In genomic region chr18:48804856-48805610, GRCh38 we compare ENCODE assay signal across 16 cellular contexts.
A peak's percentile ranks its signal among the peaks of the same experiment; 100 is the strongest.
DNase-seq lines count a peak whose midpoint lies in the region; TF ChIP-seq lines count a peak whose summit lies in the region.
"Had no signal": no experiment of that assay in that cellular context is flagged by ENCODE, and none has a peak within 500 bp of the region (broad histone marks: within the 10 kb centered on the region; RNA-seq: fewer than 3 reads in every experiment).

No MANE protein-coding gene starts in this region.

- H3K9ac ChIP-seq in mesenchymal stem cell (ENCODE audit: low read length) = no peak overlapping the region
- H3K9ac ChIP-seq: parathyroid adenoma had no signal

- peaks cover 4% of the 10 kb centered on the region for H3K36me3 Mint-ChIP-seq in T-helper 1 cell treated with Interleukin-12 subunit alpha and Interleukin-12 subunit beta and Interleukin-4 antibody, amounts not matched to agents 30 μg/mL and 1 μg/mL, for 36 hours (ENCODE audit: low read depth)
- no peaks in the 10 kb centered on the region for H3K36me3 Mint-ChIP-seq in activated T-helper 2 cell treated with anti-CD3 and anti-CD28 coated beads, Interferon-gamma antibody, Interleukin-2, Interleukin-4, amounts not matched to agents 10 μg/mL and 5 μg/mL and 100 μg/mL, durations not matched to agents 14 hours and 24 hours and 36 hours (ENCODE audit: low read depth)

- no peaks in the 10 kb centered on the region for H3K27me3 ChIP-seq in mesenchymal stem cell (ENCODE audit: control insufficient read depth in 1 of 2, insufficient read depth in 1 of 2, low read length in 2 of 2)
- no peaks in the 10 kb centered on the region for H3K27me3 ChIP-seq in suprapubic skin
- H3K27me3 ChIP-seq: dorsolateral prefrontal cortex, gastroesophageal sphincter had no signal

- no peak overlapping the region for H2BK120ac ChIP-seq in mesenchymal stem cell (ENCODE audit: low read depth, low read length)

- H3K27ac Mint-ChIP-seq in T-helper 1 cell treated with Interleukin-12 subunit alpha and Interleukin-12 subunit beta and Interleukin-4 antibody, amounts not matched to agents 30 μg/mL and 1 μg/mL, for 36 hours = peak overlapping the region; percentile 27
- H3K27ac Mint-ChIP-seq in activated T-helper 2 cell treated with anti-CD3 and anti-CD28 coated beads, Interferon-gamma antibody, Interleukin-2, Interleukin-4, amounts not matched to agents 10 μg/mL and 5 μg/mL and 100 μg/mL, durations not matched to agents 14 hours and 24 hours and 36 hours = peak overlapping the region; percentile 47

- H3K4me3 ChIP-seq in mesenchymal stem cell (ENCODE audit: insufficient read depth in 1 of 2, low read depth in 1 of 2, low read length in 2 of 2) = no peak overlapping the region
- H3K4me3 ChIP-seq in suprapubic skin = no peak overlapping the region
- H3K4me3 ChIP-seq: dorsolateral prefrontal cortex, gastroesophageal sphincter had no signal

- no peak overlapping the region for H3K4me2 ChIP-seq in mesenchymal stem cell (ENCODE audit: low read length, poor library complexity, severe bottlenecking)

- DNase-seq in T-helper 1 cell = no peak
- DNase-seq in activated T-helper 2 cell treated with anti-CD3 and anti-CD28 coated beads, Interferon-gamma antibody, Interleukin-2, Interleukin-4, amounts not matched to agents 10 μg/mL and 5 μg/mL and 100 μg/mL, durations not matched to agents 14 hours and 24 hours and 36 hours (ENCODE audit: low spot score) = no peak
- no peak for DNase-seq in mesenchymal stem cell
- DNase-seq in suprapubic skin (ENCODE audit: low spot score in 2 of 2) = peak; percentile 52 to 72
- no peak for DNase-seq in NCI-H774 (lab: John Stamatoyannopoulos, UW)
- no peak for DNase-seq in stimulated activated naive CD4-positive, alpha-beta T cell (lab: John Stamatoyannopoulos, UW)
- no peak for DNase-seq in SKM-1 treated with dmso at 0.1 percent for 144 hours (lab: John Stamatoyannopoulos, UW; ENCODE audit: unreplicated experiment)
- DNase-seq: GDM1; NCI-H1092 treated with DMSO at 0.1 percent for 48 hours; SHP77 treated with DMSO at 0.1 percent for 48 hours; stimulated activated CD4-positive, alpha-beta T cell treated with anti-CD3 and anti-CD28 coated beads, Interleukin-1b, Interleukin-23, amount 100 ng/mL, for 48 hours had no signal

- H3K23ac ChIP-seq in mesenchymal stem cell (ENCODE audit: low read length in 2 of 2) = no peak overlapping the region

- H3K9me3 Mint-ChIP-seq in T-helper 1 cell treated with Interleukin-12 subunit alpha and Interleukin-12 subunit beta and Interleukin-4 antibody, amounts not matched to agents 30 μg/mL and 1 μg/mL, for 36 hours = no peaks in the 10 kb centered on the region
- no peaks in the 10 kb centered on the region for H3K9me3 Mint-ChIP-seq in activated T-helper 2 cell treated with anti-CD3 and anti-CD28 coated beads, Interferon-gamma antibody, Interleukin-2, Interleukin-4, amounts not matched to agents 10 μg/mL and 5 μg/mL and 100 μg/mL, durations not matched to agents 14 hours and 24 hours and 36 hours

- H3K79me1 ChIP-seq in mesenchymal stem cell (replicated peaks; ENCODE audit: low read length, poor library complexity, severe bottlenecking) = peaks cover 13% of the 10 kb centered on the region

- 97% methylated on average over 10 of the region's 11 CpGs for WGBS in mesenchymal stem cell
- WGBS in suprapubic skin = 91% methylated on average over 10 of the region's 11 CpGs

- peaks cover 3% of the 10 kb centered on the region for H3K27me3 Mint-ChIP-seq in T-helper 1 cell treated with Interleukin-12 subunit alpha and Interleukin-12 subunit beta and Interleukin-4 antibody, amounts not matched to agents 30 μg/mL and 1 μg/mL, for 36 hours (ENCODE audit: low read depth)
- H3K27me3 Mint-ChIP-seq in activated T-helper 2 cell treated with anti-CD3 and anti-CD28 coated beads, Interferon-gamma antibody, Interleukin-2, Interleukin-4, amounts not matched to agents 10 μg/mL and 5 μg/mL and 100 μg/mL, durations not matched to agents 14 hours and 24 hours and 36 hours (ENCODE audit: low read depth) = peaks cover 3% of the 10 kb centered on the region

- H4K91ac ChIP-seq in mesenchymal stem cell (ENCODE audit: low read length) = no peak overlapping the region

- H2AFZ ChIP-seq in mesenchymal stem cell (ENCODE audit: low read depth, low read length) = no peak overlapping the region
- H2AFZ ChIP-seq: parathyroid adenoma had no signal

- no peak overlapping the region for H3K14ac ChIP-seq in mesenchymal stem cell (ENCODE audit: low read length in 2 of 2)

- H3K4me3 Mint-ChIP-seq in T-helper 1 cell treated with Interleukin-12 subunit alpha and Interleukin-12 subunit beta and Interleukin-4 antibody, amounts not matched to agents 30 μg/mL and 1 μg/mL, for 36 hours = no peak overlapping the region
- H3K4me3 Mint-ChIP-seq in activated T-helper 2 cell treated with anti-CD3 and anti-CD28 coated beads, Interferon-gamma antibody, Interleukin-2, Interleukin-4, amounts not matched to agents 10 μg/mL and 5 μg/mL and 100 μg/mL, durations not matched to agents 14 hours and 24 hours and 36 hours (ENCODE audit: low read depth) = no peak overlapping the region

- peaks cover 49% of the 10 kb centered on the region for H3K4me1 Mint-ChIP-seq in T-helper 1 cell treated with Interleukin-12 subunit alpha and Interleukin-12 subunit beta and Interleukin-4 antibody, amounts not matched to agents 30 μg/mL and 1 μg/mL, for 36 hours (ENCODE audit: low read depth)
- H3K4me1 Mint-ChIP-seq in activated T-helper 2 cell treated with anti-CD3 and anti-CD28 coated beads, Interferon-gamma antibody, Interleukin-2, Interleukin-4, amounts not matched to agents 10 μg/mL and 5 μg/mL and 100 μg/mL, durations not matched to agents 14 hours and 24 hours and 36 hours (ENCODE audit: low read depth) = peaks cover 63% of the 10 kb centered on the region

- intact Hi-C loops in activated T-helper 2 cell treated with anti-CD3 and anti-CD28 coated beads, Interferon-gamma antibody, Interleukin-2, Interleukin-4, amounts not matched to agents 10 μg/mL and 5 μg/mL and 100 μg/mL, durations not matched to agents 14 hours and 24 hours and 36 hours (cut with micrococcal nuclease) = loop anchor here (10.0 kb wide), 1 partner anchor 280 kb away; no protein-coding TSS in a partner anchor

- no peak for TF ChIP-seq POLR2A in suprapubic skin (IDR thresholded peaks at IDR 0.05)

- H3K4me1 ChIP-seq in mesenchymal stem cell (ENCODE audit: control insufficient read depth, insufficient read depth, low read depth, low read length) = peaks cover 7% of the 10 kb centered on the region
- H3K4me1 ChIP-seq in suprapubic skin = peaks cover 20% of the 10 kb centered on the region

- peak overlapping the region; percentile 9 for H2BK15ac ChIP-seq in mesenchymal stem cell (ENCODE audit: low read depth, poor library complexity, severe bottlenecking)

- no peak for TF ChIP-seq CTCF in suprapubic skin (IDR thresholded peaks at IDR 0.05)

- no peak overlapping the region for H2AK5ac ChIP-seq in mesenchymal stem cell (ENCODE audit: low read length, severe bottlenecking)

- no peak overlapping the region for H3K4ac ChIP-seq in mesenchymal stem cell (ENCODE audit: low read depth in 1 of 2, low read length in 2 of 2)

- H3K36me3 ChIP-seq in mesenchymal stem cell (ENCODE audit: control insufficient read depth in 1 of 2, insufficient read depth in 2 of 2, low read depth in 1 of 2, low read length in 2 of 2) (peaks cover 36 to 53% of the 10 kb centered on the region in 2 experiments), suprapubic skin (no peaks in the 10 kb centered on the region)

- H2BK5ac ChIP-seq in mesenchymal stem cell (ENCODE audit: low read depth, low read length, poor library complexity, severe bottlenecking) = no peak overlapping the region

- no peak overlapping the region for H2BK12ac ChIP-seq in mesenchymal stem cell (ENCODE audit: low read length in 2 of 2)

- H3K27ac ChIP-seq in mesenchymal stem cell (ENCODE audit: low read length, poor library complexity, severe bottlenecking) (no peak overlapping the region), suprapubic skin (no peak overlapping the region)
- H3K27ac ChIP-seq: 22Rv1, parathyroid adenoma had no signal

- no peak for TF ChIP-seq EP300 in suprapubic skin (IDR thresholded peaks at IDR 0.05)

- no peaks in the 10 kb centered on the region for H3K9me3 ChIP-seq in mesenchymal stem cell (ENCODE audit: control insufficient read depth, low read length)
- no peaks in the 10 kb centered on the region for H3K9me3 ChIP-seq in suprapubic skin
- H3K9me3 ChIP-seq: gastroesophageal sphincter had no signal

- H3K18ac ChIP-seq in mesenchymal stem cell (ENCODE audit: low read depth in 1 of 2, low read length in 2 of 2) = no peak overlapping the region

- no peak overlapping the region for H4K8ac ChIP-seq in mesenchymal stem cell (ENCODE audit: low read length)

Comparison
In these comparisons a context has a peak if more than half of its experiments do, and no peak if none do; other contexts are left out.
1. DNase-seq: peak in suprapubic skin (2 of 2); none in T-helper 1 cell (0 of 5), activated T-helper 2 cell treated with anti-CD3 and anti-CD28 coated beads, Interferon-gamma antibody, Interleukin-2, Interleukin-4, amounts not matched to agents 10 μg/mL and 5 μg/mL and 100 μg/mL, durations not matched to agents 14 hours and 24 hours and 36 hours (single experiment), mesenchymal stem cell (single experiment), NCI-H774 (single experiment), stimulated activated naive CD4-positive, alpha-beta T cell (0 of 6) and SKM-1 treated with dmso at 0.1 percent for 144 hours (single experiment).